ENCODE assay signal across 15 cellular contexts in the genomic region with DNA sequence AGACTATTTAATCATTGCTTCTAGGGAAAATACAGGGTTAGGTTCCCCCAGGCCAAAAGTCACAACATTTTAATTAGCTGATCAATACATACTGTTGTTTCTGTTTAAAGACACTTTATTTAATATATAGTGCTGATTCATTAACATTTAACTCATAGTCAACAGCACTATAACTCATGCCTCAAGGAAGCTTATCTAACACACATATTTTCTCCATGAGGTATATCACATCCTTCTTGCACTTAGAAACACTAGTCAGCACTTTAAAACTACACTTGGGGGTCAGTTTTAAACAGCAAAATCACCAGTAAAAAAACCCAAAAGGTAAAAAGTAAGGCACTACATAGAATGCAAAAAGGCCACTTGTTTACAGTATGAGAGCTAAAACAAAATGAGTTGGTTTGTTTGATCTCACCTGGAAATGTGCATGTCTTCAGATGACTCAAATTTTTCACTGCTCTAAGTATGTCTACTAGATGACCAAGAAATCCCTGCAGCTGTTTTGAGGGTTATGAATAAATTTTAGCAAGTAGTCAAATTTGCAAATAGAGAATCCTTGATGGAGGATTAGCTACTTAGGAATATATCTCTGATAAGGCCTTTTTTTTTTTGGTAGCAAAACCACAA. TPM values are rescaled to one million over a fixed set of nuclear protein-coding genes. Genes with fewer than 3 reads are reported as not detected.
DNase-seq lines count a peak whose midpoint lies in the region; ATAC-seq, FAIRE-seq and TF ChIP-seq lines count a peak whose summit lies in the region.
"Had no signal": no experiment of that assay in that cellular context is flagged by ENCODE, and none has a peak within 500 bp of the region (broad histone marks: within the 10 kb centered on the region; RNA-seq: fewer than 3 reads in every experiment).

No MANE protein-coding gene starts in this region.

- no peak for TF ChIP-seq CTCF in natural killer cell (IDR thresholded peaks at IDR 0.05)

- FAIRE-seq in RCC 7860 (lab: Jason Lieb, UNC) (no peak), GM19239 (lab: Jason Lieb, UNC) (no peak)

- peaks cover 19 to 44% of the 10 kb centered on the region in 2 donors for H3K4me1 Mint-ChIP-seq in effector memory CD8-positive, alpha-beta T cell (ENCODE audit: low read depth in 2 of 2)
- peaks cover 49 to 51% of the 10 kb centered on the region in 2 donors for H3K4me1 Mint-ChIP-seq in natural killer cell
- H3K4me1 Mint-ChIP-seq: neural crest cell had no signal

- ATAC-seq in effector memory CD8-positive, alpha-beta T cell (replicated peaks): no peak
- ATAC-seq in natural killer cell: no peak
- ATAC-seq: activated CD8-positive, alpha-beta memory T cell treated with anti-CD3 and anti-CD28 coated beads, Interleukin-2, amount 10 ng/mL, durations not matched to agents 7 days and 5 days; right cardiac atrium had no signal

- no peak overlapping the region for H3K4me3 Mint-ChIP-seq in effector memory CD8-positive, alpha-beta T cell
- H3K4me3 Mint-ChIP-seq in natural killer cell: peak overlapping the region; percentile 13
- H3K4me3 Mint-ChIP-seq: activated CD8-positive, alpha-beta memory T cell treated with anti-CD3 and anti-CD28 coated beads, Interleukin-2, amount 10 ng/mL, durations not matched to agents 7 days and 5 days; neural crest cell had no signal

- no peaks in the 10 kb centered on the region for H3K27me3 Mint-ChIP-seq in effector memory CD8-positive, alpha-beta T cell
- H3K27me3 Mint-ChIP-seq in natural killer cell (ENCODE audit: low read depth in 2 of 2): no peaks in the 10 kb centered on the region
- H3K27me3 Mint-ChIP-seq: activated CD8-positive, alpha-beta memory T cell treated with anti-CD3 and anti-CD28 coated beads, Interleukin-2, amount 10 ng/mL, durations not matched to agents 7 days and 5 days had no signal

- intact Hi-C loops in natural killer cell (cut with micrococcal nuclease): loop anchor here (2.0 kb wide), 1 partner anchor 16 kb away; no protein-coding TSS in a partner anchor

- peak overlapping the region; percentile 62 to 78 for H3K27ac Mint-ChIP-seq in effector memory CD8-positive, alpha-beta T cell
- peak overlapping the region; percentile 70 to 80 for H3K27ac Mint-ChIP-seq in natural killer cell
- H3K27ac Mint-ChIP-seq: activated CD8-positive, alpha-beta memory T cell treated with anti-CD3 and anti-CD28 coated beads, Interleukin-2, amount 10 ng/mL, durations not matched to agents 7 days and 5 days had no signal

- peaks cover 97% of the 10 kb centered on the region for H3K36me3 Mint-ChIP-seq in effector memory CD8-positive, alpha-beta T cell (ENCODE audit: insufficient read depth)
- H3K36me3 Mint-ChIP-seq in natural killer cell: peaks cover 32% of the 10 kb centered on the region

- DNase-seq in ELR (ENCODE audit: low read depth): peak; percentile 66
- peak; percentile 24 for DNase-seq in RCC 7860 (ENCODE audit: low spot score)
- DNase-seq in effector memory CD8-positive, alpha-beta T cell: no peak
- no peak for DNase-seq in natural killer cell
- no peak for DNase-seq in NCI-H146 (lab: John Stamatoyannopoulos, UW)
- DNase-seq in GM19239 (ENCODE audit: insufficient read length, low spot score): no peak
- no peak for DNase-seq in OCI-M1 (lab: John Stamatoyannopoulos, UW)
- DNase-seq: activated CD8-positive, alpha-beta memory T cell treated with anti-CD3 and anti-CD28 coated beads, Interleukin-2, amount 10 ng/mL, durations not matched to agents 7 days and 5 days; activated naive CD4-positive, alpha-beta T cell; MM.1S; NCI-H774; right cardiac atrium; stimulated activated CD4-positive, alpha-beta T cell treated with anti-CD3 and anti-CD28 coated beads, Interleukin-2, amount 100 ng/mL, for 24 hours; testis had no signal

- H3K9me3 Mint-ChIP-seq in effector memory CD8-positive, alpha-beta T cell: no peaks in the 10 kb centered on the region
- no peaks in the 10 kb centered on the region for H3K9me3 Mint-ChIP-seq in natural killer cell

RNA-seq across cellular contexts. Expression of gene EPB41L5, which starts 54.1 kb away (rescaled TPM):
- 1 to 10 TPM; 3.0 to 8.5 (median 3.6) TPM for total RNA-seq in natural killer cell

Comparison
In these comparisons a context has a peak if more than half of its experiments do, and no peak if none do; other contexts are left out.
1. DNase-seq: peak in ELR (single experiment) and RCC 7860 (single experiment); none in effector memory CD8-positive, alpha-beta T cell (0 of 3), natural killer cell (single experiment), NCI-H146 (single experiment), GM19239 (single experiment) and OCI-M1 (single experiment).